Comparison of ENCODE assay signal across 10 cellular contexts in the genomic region with DNA sequence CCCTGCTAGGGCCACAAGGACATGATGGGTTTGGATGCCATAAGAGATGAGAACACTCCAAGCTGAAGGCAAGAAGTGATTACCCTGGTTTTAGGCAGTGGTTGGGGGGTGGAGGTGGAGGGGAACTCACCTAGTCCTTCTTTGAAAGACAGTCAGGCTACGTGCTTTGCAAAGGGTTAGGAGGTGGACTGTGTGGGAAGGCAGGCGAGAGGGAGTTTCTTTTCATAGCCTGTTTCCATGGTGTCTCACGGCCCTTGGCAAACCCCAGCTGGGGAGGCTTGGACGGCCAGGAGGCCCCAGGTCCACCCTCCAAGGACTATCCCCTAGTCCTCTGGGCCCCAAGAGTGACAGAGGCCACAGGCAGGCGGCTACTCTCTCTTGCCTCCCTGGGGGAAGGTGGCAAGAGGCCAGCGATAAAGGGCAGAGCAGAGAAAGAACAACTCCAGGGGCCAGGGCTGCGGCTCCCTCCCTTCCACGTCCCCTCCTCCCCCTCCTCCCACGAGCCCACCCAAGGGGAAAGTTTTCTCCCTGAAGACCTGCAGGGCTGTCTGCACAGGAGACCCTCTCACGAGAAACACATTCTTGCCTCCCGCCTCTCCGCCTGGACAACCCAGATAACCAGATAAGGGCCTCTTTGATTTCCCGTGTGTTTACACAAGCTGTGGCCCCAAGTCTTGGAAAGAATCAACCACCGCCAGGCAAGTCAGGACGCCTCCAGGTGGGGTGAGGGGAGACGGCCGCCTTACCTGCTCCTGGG.
DNase-seq lines count a peak whose midpoint lies in the region; ATAC-seq and TF ChIP-seq lines count a peak whose summit lies in the region.
"Had no signal": no experiment of that assay in that cellular context is flagged by ENCODE, and none has a peak within 500 bp of the region (broad histone marks: within the 10 kb centered on the region; RNA-seq: fewer than 3 reads in every experiment).

No MANE protein-coding gene starts in this region.

- H3K36me3 Mint-ChIP-seq in activated naive CD8-positive, alpha-beta T cell treated with anti-CD3 and anti-CD28 coated beads, Interleukin-2, amount 10 ng/mL, durations not matched to agents 7 days and 5 days = peaks cover 26% of the 10 kb centered on the region

- H3K4me3 ChIP-seq in cardiac muscle cell (no peak overlapping the region), left ventricle myocardium inferior (no peak overlapping the region), mononuclear cell (ENCODE audit: low read length) (peak overlapping the region; percentile 9)

- peak; percentile 30 for ATAC-seq in activated naive CD8-positive, alpha-beta T cell treated with anti-CD3 and anti-CD28 coated beads, Interleukin-2, amount 10 ng/mL, durations not matched to agents 7 days and 5 days (ENCODE audit: low read depth)

- peak overlapping the region; percentile 82 for H3K4me3 Mint-ChIP-seq in activated naive CD8-positive, alpha-beta T cell treated with anti-CD3 and anti-CD28 coated beads, Interleukin-2, amount 10 ng/mL, durations not matched to agents 7 days and 5 days

- H3K27ac Mint-ChIP-seq in activated naive CD8-positive, alpha-beta T cell treated with anti-CD3 and anti-CD28 coated beads, Interleukin-2, amount 10 ng/mL, durations not matched to agents 7 days and 5 days = peak overlapping the region; percentile 87

- H3K4me1 ChIP-seq in cardiac muscle cell (ENCODE audit: low read depth) = peaks cover 42% of the 10 kb centered on the region
- no peaks in the 10 kb centered on the region for H3K4me1 ChIP-seq in left ventricle myocardium inferior
- H3K4me1 ChIP-seq in mononuclear cell (ENCODE audit: insufficient read depth, low read length) = peaks cover 96% of the 10 kb centered on the region

- no peaks in the 10 kb centered on the region for H3K9me3 ChIP-seq in cardiac muscle cell (ENCODE audit: low read depth)
- H3K9me3 ChIP-seq in left ventricle myocardium inferior (replicated peaks) = no peaks in the 10 kb centered on the region
- H3K9me3 ChIP-seq in mononuclear cell (ENCODE audit: low read depth, low read length) = no peaks in the 10 kb centered on the region

- intact Hi-C loops in left ventricle myocardium inferior (cut with micrococcal nuclease) = no loop called here

- peak overlapping the region; percentile 84 for H3K27ac ChIP-seq in cardiac muscle cell
- no peak overlapping the region for H3K27ac ChIP-seq in left ventricle myocardium inferior (replicated peaks)
- no peak overlapping the region for H3K27ac ChIP-seq in RWPE1

- no peaks in the 10 kb centered on the region for H3K27me3 ChIP-seq in cardiac muscle cell
- H3K27me3 ChIP-seq in left ventricle myocardium inferior (ENCODE audit: low read depth) = no peaks in the 10 kb centered on the region
- H3K27me3 ChIP-seq in mononuclear cell (ENCODE audit: insufficient read depth, low read length) = no peaks in the 10 kb centered on the region

- POLR2A ChIA-PET in activated naive CD8-positive, alpha-beta T cell treated with anti-CD3 and anti-CD28 coated beads, Interleukin-2, amount 10 ng/mL, durations not matched to agents 7 days and 5 days (lab: Charles Lee) = interaction anchor here (1.1 to 1.7 kb wide), 4 partner anchors 27 to 153 kb away, joined by 3 to 5 read pairs (median 4); a partner anchor contains a TSS
- POLR2A ChIA-PET in RWPE1 (lab: Yijun Ruan, JAX; ENCODE audit: low non-redundant PET) = no interaction called here

- CTCF ChIA-PET in RWPE1 (lab: Yijun Ruan, JAX) = interaction anchor here (0.6 to 0.7 kb wide), 6 partner anchors 163 to 1065 kb away, joined by 3 to 7 read pairs (median 3); a partner anchor contains a TSS

- peaks cover 78% of the 10 kb centered on the region for H3K4me1 Mint-ChIP-seq in activated naive CD8-positive, alpha-beta T cell treated with anti-CD3 and anti-CD28 coated beads, Interleukin-2, amount 10 ng/mL, durations not matched to agents 7 days and 5 days

- no peaks in the 10 kb centered on the region for H3K27me3 Mint-ChIP-seq in activated naive CD8-positive, alpha-beta T cell treated with anti-CD3 and anti-CD28 coated beads, Interleukin-2, amount 10 ng/mL, durations not matched to agents 7 days and 5 days

- H3K36me3 ChIP-seq in cardiac muscle cell = no peaks in the 10 kb centered on the region
- no peaks in the 10 kb centered on the region for H3K36me3 ChIP-seq in left ventricle myocardium inferior

- TF ChIP-seq CTCF in cardiac muscle cell (IDR thresholded peaks at IDR 0.05; ENCODE audit: low read depth, low read length) (no peak), left ventricle myocardium inferior (IDR thresholded peaks at IDR 0.05; ENCODE audit: borderline replicate concordance) (no peak), RWPE1 (conservative IDR thresholded peaks at IDR 0.05; ENCODE audit: low read depth) (no peak)

- peak in 1 of 2 donors; percentile 45 for DNase-seq in cardiac muscle cell (ENCODE audit: low read depth in 1 of 2, low spot score in 1 of 2)
- no peak for DNase-seq in left ventricle myocardium inferior
- DNase-seq in activated naive CD8-positive, alpha-beta T cell treated with anti-CD3 and anti-CD28 coated beads, Interleukin-2, amount 10 ng/mL, durations not matched to agents 7 days and 5 days = peak; percentile 46
- no peak for DNase-seq in RWPE1 (ENCODE audit: low spot score)
- no peak for DNase-seq in putamen (ENCODE audit: low spot score)
- DNase-seq in T-helper 9 cell = no peak
- DNase-seq in A172 (ENCODE audit: low spot score) = no peak
- DNase-seq: left cardiac atrium, MV-4-11 had no signal

- H3K9me3 Mint-ChIP-seq in activated naive CD8-positive, alpha-beta T cell treated with anti-CD3 and anti-CD28 coated beads, Interleukin-2, amount 10 ng/mL, durations not matched to agents 7 days and 5 days = no peaks in the 10 kb centered on the region
